Comparison of ENCODE assay signal across 19 cellular contexts in genomic region chr5:109580225-109580624, GRCh38.
DNase-seq lines count a peak whose midpoint lies in the region; ATAC-seq, FAIRE-seq and TF ChIP-seq lines count a peak whose summit lies in the region.
"Had no signal": no experiment of that assay in that cellular context is flagged by ENCODE, and none has a peak within 500 bp of the region (broad histone marks: within the 10 kb centered on the region; RNA-seq: fewer than 3 reads in every experiment).

No MANE protein-coding gene starts in this region.

- DNase-seq in SK-N-SH (no peak), RWPE2 (ENCODE audit: low spot score) (no peak), dorsolateral prefrontal cortex (no peak), superior temporal gyrus (ENCODE audit: extremely low spot score) (peak; percentile 58), small intestine (no peak)
- DNase-seq: DMS79 treated with DMSO at 0.1 percent for 48 hours, GF-D8, Karpas-422, NCI-H146, NCI-H2107, NCI-H345, NCI-H69, SHP77 had no signal

- WGBS in SK-N-SH (ENCODE audit: low lambda C conversion rate), result 63% methylated on average over 3 of the region's 3 CpGs
- 58 to 72% (median 72%) methylated on average over 3 of the region's 3 CpGs for WGBS in small intestine, 3 donors

- H3K9me3 ChIP-seq in SK-N-SH (no peaks in the 10 kb centered on the region), RWPE2 (ENCODE audit: severe bottlenecking) (no peaks in the 10 kb centered on the region), small intestine (ENCODE audit: control insufficient read depth, low read depth) (no peaks in the 10 kb centered on the region)

- FAIRE-seq in small intestine (lab: Jason Lieb, UNC), result no peak
- FAIRE-seq: A204.1, H54 had no signal

- H3K4me3 ChIP-seq in SK-N-SH (ENCODE audit: low read depth in 2 of 2, low read length in 1 of 2) (no peak overlapping the region), RWPE2 (ENCODE audit: severe bottlenecking) (no peak overlapping the region), dorsolateral prefrontal cortex (no peak overlapping the region), small intestine (ENCODE audit: low read depth in 1 of 2, low read length in 2 of 2) (no peak overlapping the region)

- H2AFZ ChIP-seq in SK-N-SH (ENCODE audit: low read depth), result no peak overlapping the region

- no peak for TF ChIP-seq EP300 in SK-N-SH (IDR thresholded peaks at IDR 0.05; ENCODE audit: borderline replicate concordance in 1 of 2, low read depth in 1 of 2, low read length in 1 of 2)

- no peaks in the 10 kb centered on the region for H3F3A ChIP-seq in SK-N-SH (replicated peaks; ENCODE audit: insufficient read depth)

- no peak for TF ChIP-seq CTCF in SK-N-SH (IDR thresholded peaks at IDR 0.05)
- peak; percentile 39 for TF ChIP-seq CTCF in RWPE2 (IDR thresholded peaks at IDR 0.05; ENCODE audit: poor library complexity, severe bottlenecking)
- TF ChIP-seq CTCF in dorsolateral prefrontal cortex (IDR thresholded peaks at IDR 0.05 in 54 of 56, conservative IDR thresholded peaks at IDR 0.05 in 2 of 56; ENCODE audit: low read depth in 1 of 56, partially characterized antibody in 56 of 56), result peak in 33 of 56 donors; percentile 7 to 61 (median 35)

- H3K27me3 ChIP-seq in SK-N-SH (ENCODE audit: insufficient read depth), result no peaks in the 10 kb centered on the region; the same call in 1 of the 2 replicates
- H3K27me3 ChIP-seq in RWPE2 (ENCODE audit: insufficient read depth, poor library complexity, severe bottlenecking), result peaks cover 8% of the 10 kb centered on the region
- no peaks in the 10 kb centered on the region for H3K27me3 ChIP-seq in dorsolateral prefrontal cortex
- H3K27me3 ChIP-seq in small intestine (ENCODE audit: control insufficient read depth in 2 of 2, insufficient read depth in 2 of 2, low read length in 2 of 2), result no peaks in the 10 kb centered on the region

- no peak overlapping the region for H3K4me2 ChIP-seq in SK-N-SH

- H3K4me1 ChIP-seq in SK-N-SH (ENCODE audit: control insufficient read depth in 1 of 2, insufficient read depth in 2 of 2, low read depth in 1 of 2, low read length in 1 of 2) (no peaks in the 10 kb centered on the region), RWPE2 (ENCODE audit: insufficient read depth, poor library complexity, severe bottlenecking) (no peaks in the 10 kb centered on the region), small intestine (ENCODE audit: control insufficient read depth in 2 of 2, insufficient read depth in 1 of 2, low read depth in 1 of 2, low read length in 1 of 2) (no peaks in the 10 kb centered on the region)

- H3K79me2 ChIP-seq in SK-N-SH (ENCODE audit: insufficient read depth), result no peaks in the 10 kb centered on the region

- ATAC-seq in SK-N-SH treated with all-trans-retinoic acid at 6 μM for 48 hours (no peak), RWPE2 (ENCODE audit: low read depth) (no peak), GM18519 (IDR thresholded peaks at IDR 0.05; ENCODE audit: low FRiP score, unreplicated experiment) (no peak), GM19324 (IDR thresholded peaks at IDR 0.05; ENCODE audit: low FRiP score, unreplicated experiment) (no peak)
- ATAC-seq: Panc1 had no signal

- H3K36me3 ChIP-seq in SK-N-SH (replicated peaks in 1 of 2; ENCODE audit: control insufficient read depth in 1 of 2, insufficient read depth in 2 of 2, low read length in 1 of 2) (no peaks in the 10 kb centered on the region), RWPE2 (ENCODE audit: low read depth) (no peaks in the 10 kb centered on the region), small intestine (ENCODE audit: control insufficient read depth in 2 of 2, insufficient read depth in 2 of 2, low read length in 2 of 2) (no peaks in the 10 kb centered on the region)

- H4K20me1 ChIP-seq in SK-N-SH (ENCODE audit: insufficient read depth), result no peaks in the 10 kb centered on the region

- CTCF ChIA-PET in SK-N-SH (lab: Yijun Ruan, JAX), result no interaction called here

- no peak overlapping the region for H3K27ac ChIP-seq in SK-N-SH (ENCODE audit: low read depth in 2 of 2, low read length in 1 of 2)
- no peak overlapping the region for H3K27ac ChIP-seq in RWPE2 (ENCODE audit: poor library complexity, severe bottlenecking)
- H3K27ac ChIP-seq in dorsolateral prefrontal cortex, result peak overlapping the region in 11 of 59 donors; percentile 15 to 67 (median 38)
- H3K27ac ChIP-seq in small intestine (ENCODE audit: low read depth in 1 of 2, low read length in 1 of 2), result no peak overlapping the region

- H3K9me2 ChIP-seq in SK-N-SH, result no peaks in the 10 kb centered on the region

- POLR2A ChIA-PET in SK-N-SH (lab: Yijun Ruan, JAX), result no interaction called here

- intact Hi-C loops in dorsolateral prefrontal cortex (cut with DNase I), result no loop called here

- peak; percentile 27; the same call in 1 of the 2 replicates for TF ChIP-seq RAD21 in SK-N-SH (IDR thresholded peaks at IDR 0.05; ENCODE audit: low read length)

- H3K9ac ChIP-seq in SK-N-SH, result no peak overlapping the region

TF ChIP-seq in SK-N-SH, 30 proteins besides CTCF, POLR2A, EP300 and RAD21:
- 0 out of 2 replicates have a peak, but pooled peaks have one; percentile 29 for TF ChIP-seq GATA2 (CRISPR knock-in tag; IDR thresholded peaks at IDR 0.05)
- no peak for TF ChIP-seq REST (IDR thresholded peaks at IDR 0.05; ENCODE audit: low read depth, low read length)
- TF ChIP-seq NRF1 (IDR thresholded peaks at IDR 0.05; ENCODE audit: low read depth, low read length), result no peak
- no peak for TF ChIP-seq RXRA (IDR thresholded peaks at IDR 0.05; ENCODE audit: borderline replicate concordance, low read depth)
TF ChIP-seq in SK-N-SH: peak in this region for 1.

TF ChIP-seq in SK-N-SH treated with all-trans-retinoic acid at 6 μM for 48 hours, 23 proteins besides CTCF, POLR2A, EP300 and RAD21:
- no peak for TF ChIP-seq POU6F1 (CRISPR knock-in tag; IDR thresholded peaks at IDR 0.05; ENCODE audit: borderline replicate concordance, low read depth)
- TF ChIP-seq ZFP30 (CRISPR knock-in tag; IDR thresholded peaks at IDR 0.05), result no peak
- TF ChIP-seq CSDC2 (CRISPR knock-in tag; IDR thresholded peaks at IDR 0.05), result no peak
- TF ChIP-seq GLIS3 (CRISPR knock-in tag; IDR thresholded peaks at IDR 0.05), result no peak
- no peak for TF ChIP-seq CREB5 (CRISPR knock-in tag; IDR thresholded peaks at IDR 0.05; ENCODE audit: low read depth)
- TF ChIP-seq BACH2 (CRISPR knock-in tag; IDR thresholded peaks at IDR 0.05; ENCODE audit: borderline replicate concordance), result no peak
- no peak for TF ChIP-seq ESRRG (CRISPR knock-in tag; IDR thresholded peaks at IDR 0.05)
- no peak for TF ChIP-seq ZNF70 (CRISPR knock-in tag; IDR thresholded peaks at IDR 0.05)
- TF ChIP-seq OSR1 (CRISPR knock-in tag; IDR thresholded peaks at IDR 0.05), result no peak
- TF ChIP-seq ZNF8 (CRISPR knock-in tag; IDR thresholded peaks at IDR 0.05), result no peak
- no peak for TF ChIP-seq TOX (CRISPR knock-in tag; IDR thresholded peaks at IDR 0.05; ENCODE audit: borderline replicate concordance)
- no peak for TF ChIP-seq CSRNP3 (CRISPR knock-in tag; IDR thresholded peaks at IDR 0.05)
